In genomic region chr3:119294402-119294888, GRCh38 we compare ENCODE assay signal across 8 cellular contexts. TPM values are rescaled to one million over a fixed set of nuclear protein-coding genes. Genes with fewer than 3 reads are reported as not detected.
DNase-seq lines count a peak whose midpoint lies in the region; ATAC-seq and TF ChIP-seq lines count a peak whose summit lies in the region.

No MANE protein-coding gene starts in this region.

- no peaks in the 10 kb centered on the region for H3K9me3 Mint-ChIP-seq in activated CD4-positive, alpha-beta T cell treated with anti-CD3 and anti-CD28 coated beads, Interleukin-2, amount 10 ng/mL, durations not matched to agents 7 days and 5 days
- H3K9me3 Mint-ChIP-seq in effector memory CD8-positive, alpha-beta T cell = no peaks in the 10 kb centered on the region
- no peaks in the 10 kb centered on the region for H3K9me3 Mint-ChIP-seq in stimulated activated naive B cell treated with anti-CD40 and anti-IgM and Interleukin-4, amounts not matched to agents 10 μg/mL and 1 μg/mL and 100 μg/mL, for 72 hours

- H4K20me1 ChIP-seq in Karpas-422 (ENCODE audit: insufficient read depth, low read depth, low read length) = no peaks in the 10 kb centered on the region

- peak overlapping the region; percentile 96 for H3K4me2 ChIP-seq in Karpas-422 (ENCODE audit: low read depth, low read length, poor library complexity, severe bottlenecking)

- H3K4me1 ChIP-seq in Karpas-422 (ENCODE audit: low read length) (peaks cover 25% of the 10 kb centered on the region), muscle layer of colon (ENCODE audit: insufficient read depth, low read length) (peaks cover 21% of the 10 kb centered on the region)

- no peak for TF ChIP-seq CTCF in GM10266 (IDR thresholded peaks at IDR 0.05; ENCODE audit: control insufficient read depth, insufficient read depth, low read depth, missing control alignments)

- peak overlapping the region; percentile 86 for H3K27ac Mint-ChIP-seq in activated CD4-positive, alpha-beta T cell treated with anti-CD3 and anti-CD28 coated beads, Interleukin-2, amount 10 ng/mL, durations not matched to agents 7 days and 5 days
- peak overlapping the region; percentile 93 to 98 for H3K27ac Mint-ChIP-seq in effector memory CD8-positive, alpha-beta T cell
- H3K27ac Mint-ChIP-seq in stimulated activated naive B cell treated with anti-CD40 and anti-IgM and Interleukin-4, amounts not matched to agents 10 μg/mL and 1 μg/mL and 100 μg/mL, for 72 hours = peak overlapping the region; percentile 96

- DNase-seq in GM10266 (ENCODE audit: extremely low spot score) = peak; percentile 74
- DNase-seq in Karpas-422 = peak; percentile 70
- DNase-seq in activated CD4-positive, alpha-beta T cell treated with anti-CD3 and anti-CD28 coated beads, Interleukin-2, amount 10 ng/mL, durations not matched to agents 7 days and 5 days = peak; percentile 53
- DNase-seq in effector memory CD8-positive, alpha-beta T cell = peak; percentile 72 to 74 (median 73)
- DNase-seq in stimulated activated naive B cell treated with anti-CD40 and anti-IgM and Interleukin-4, amounts not matched to agents 10 μg/mL and 1 μg/mL and 100 μg/mL, for 72 hours = peak; percentile 81
- no peak for DNase-seq in NCI-H1930 (lab: John Stamatoyannopoulos, UW)

- H2AFZ ChIP-seq in Karpas-422 (ENCODE audit: low read length) = peak overlapping the region; percentile 95; the same call in 1 of the 2 replicates

- H3K9me3 ChIP-seq in Karpas-422 (ENCODE audit: low read length) (no peaks in the 10 kb centered on the region), muscle layer of colon (ENCODE audit: low read length) (no peaks in the 10 kb centered on the region)

- H3K27me3 ChIP-seq in Karpas-422 (ENCODE audit: low read length) (no peaks in the 10 kb centered on the region), muscle layer of colon (ENCODE audit: control insufficient read depth in 1 of 2, insufficient read depth in 2 of 2, low read length in 2 of 2) (no peaks in the 10 kb centered on the region)

- peak; percentile 58 for ATAC-seq in GM21786 (IDR thresholded peaks at IDR 0.05; ENCODE audit: unreplicated experiment)
- ATAC-seq in effector memory CD8-positive, alpha-beta T cell (replicated peaks) = peak; percentile 61
- ATAC-seq in stimulated activated naive B cell treated with anti-CD40 and anti-IgM and Interleukin-4, amounts not matched to agents 10 μg/mL and 1 μg/mL and 100 μg/mL, for 72 hours (replicated peaks) = peak; percentile 88 to 89

- H3K9me2 ChIP-seq in Karpas-422 (replicated peaks; ENCODE audit: insufficient read depth, low read length) = no peaks in the 10 kb centered on the region

- H3K4me3 ChIP-seq in Karpas-422 (ENCODE audit: low read length) (peak overlapping the region; percentile 73), muscle layer of colon (ENCODE audit: low read depth in 1 of 2, low read length in 2 of 2) (peak overlapping the region; percentile 84 to 92)

- H3K36me3 Mint-ChIP-seq in activated CD4-positive, alpha-beta T cell treated with anti-CD3 and anti-CD28 coated beads, Interleukin-2, amount 10 ng/mL, durations not matched to agents 7 days and 5 days (ENCODE audit: low read depth) = no peaks in the 10 kb centered on the region
- H3K36me3 Mint-ChIP-seq in effector memory CD8-positive, alpha-beta T cell (ENCODE audit: insufficient read depth) = peaks cover 24% of the 10 kb centered on the region
- H3K36me3 Mint-ChIP-seq in stimulated activated naive B cell treated with anti-CD40 and anti-IgM and Interleukin-4, amounts not matched to agents 10 μg/mL and 1 μg/mL and 100 μg/mL, for 72 hours = peaks cover 2 to 14% of the 10 kb centered on the region in 2 donors

- CTCF ChIA-PET in activated CD4-positive, alpha-beta T cell treated with anti-CD3 and anti-CD28 coated beads, Interleukin-2, amount 10 ng/mL, durations not matched to agents 7 days and 5 days (lab: Charles Lee) = interaction anchor here (0.7 to 1.7 kb wide), 6 partner anchors 9 to 53 kb away, joined by 3 to 6 read pairs (median 4); no protein-coding TSS in a partner anchor

- H3K4me1 Mint-ChIP-seq in activated CD4-positive, alpha-beta T cell treated with anti-CD3 and anti-CD28 coated beads, Interleukin-2, amount 10 ng/mL, durations not matched to agents 7 days and 5 days = peaks cover 50% of the 10 kb centered on the region
- peaks cover 49 to 51% of the 10 kb centered on the region in 2 donors for H3K4me1 Mint-ChIP-seq in effector memory CD8-positive, alpha-beta T cell (ENCODE audit: low read depth in 2 of 2)
- peaks cover 33 to 44% of the 10 kb centered on the region in 2 donors for H3K4me1 Mint-ChIP-seq in stimulated activated naive B cell treated with anti-CD40 and anti-IgM and Interleukin-4, amounts not matched to agents 10 μg/mL and 1 μg/mL and 100 μg/mL, for 72 hours

- H3K27ac ChIP-seq in Karpas-422 (ENCODE audit: low read length) = no peak overlapping the region
- peak overlapping the region; percentile 81 for H3K27ac ChIP-seq in muscle layer of colon (ENCODE audit: low read depth, low read length)

- no peaks in the 10 kb centered on the region for H3K36me3 ChIP-seq in Karpas-422 (ENCODE audit: insufficient read depth, low read length)
- no peaks in the 10 kb centered on the region for H3K36me3 ChIP-seq in muscle layer of colon (ENCODE audit: insufficient read depth, low read length)

- peak overlapping the region; percentile 78 for H3K4me3 Mint-ChIP-seq in activated CD4-positive, alpha-beta T cell treated with anti-CD3 and anti-CD28 coated beads, Interleukin-2, amount 10 ng/mL, durations not matched to agents 7 days and 5 days
- H3K4me3 Mint-ChIP-seq in effector memory CD8-positive, alpha-beta T cell = peak overlapping the region; percentile 90
- H3K4me3 Mint-ChIP-seq in stimulated activated naive B cell treated with anti-CD40 and anti-IgM and Interleukin-4, amounts not matched to agents 10 μg/mL and 1 μg/mL and 100 μg/mL, for 72 hours = peak overlapping the region; percentile 90 to 94

- no peaks in the 10 kb centered on the region for H3K79me2 ChIP-seq in Karpas-422 (ENCODE audit: low read length)

- H3K9ac ChIP-seq in Karpas-422 (ENCODE audit: low read length) (peak overlapping the region; percentile 68), muscle layer of colon (ENCODE audit: low read length) (peak overlapping the region; percentile 67)

- H3K27me3 Mint-ChIP-seq in activated CD4-positive, alpha-beta T cell treated with anti-CD3 and anti-CD28 coated beads, Interleukin-2, amount 10 ng/mL, durations not matched to agents 7 days and 5 days = peaks cover 16% of the 10 kb centered on the region
- H3K27me3 Mint-ChIP-seq in effector memory CD8-positive, alpha-beta T cell = no peaks in the 10 kb centered on the region
- peaks cover 0 to 10% of the 10 kb centered on the region in 2 donors for H3K27me3 Mint-ChIP-seq in stimulated activated naive B cell treated with anti-CD40 and anti-IgM and Interleukin-4, amounts not matched to agents 10 μg/mL and 1 μg/mL and 100 μg/mL, for 72 hours

- POLR2A ChIA-PET in activated CD4-positive, alpha-beta T cell treated with anti-CD3 and anti-CD28 coated beads, Interleukin-2, amount 10 ng/mL, durations not matched to agents 7 days and 5 days (lab: Charles Lee) = no interaction called here

RNA-seq across cellular contexts. Expression of gene ARHGAP31, which starts 0.3 kb away (rescaled TPM):
- total RNA-seq in Karpas-422 (2014; rRNA removed; shearing (Covaris generic); ENCODE audit: low replicate concordance) = 1.2 TPM in 1 of 2 replicates, not detected in the other
- total RNA-seq in activated CD4-positive, alpha-beta T cell treated with anti-CD3 and anti-CD28 coated beads, Interleukin-2, amount 10 ng/mL, durations not matched to agents 7 days and 5 days = 1 to 10 TPM; 2.0 to 2.4 TPM

RNA-seq across cellular contexts. Expression of gene B4GALT4, which starts 53.8 kb away (rescaled TPM):
- total RNA-seq in Karpas-422 (2014; rRNA removed; shearing (Covaris generic); ENCODE audit: low replicate concordance) = 9.8 and 11.7 TPM in 2 replicates
- total RNA-seq in activated CD4-positive, alpha-beta T cell treated with anti-CD3 and anti-CD28 coated beads, Interleukin-2, amount 10 ng/mL, durations not matched to agents 7 days and 5 days = 10 to 100 TPM; 16.1 to 16.5 TPM

Comparison
In these comparisons a context has a peak if more than half of its experiments do, and no peak if none do; other contexts are left out.
1. DNase-seq: peak in GM10266 (single experiment), Karpas-422 (single experiment), activated CD4-positive, alpha-beta T cell treated with anti-CD3 and anti-CD28 coated beads, Interleukin-2, amount 10 ng/mL, durations not matched to agents 7 days and 5 days (single experiment), effector memory CD8-positive, alpha-beta T cell (3 of 3) and stimulated activated naive B cell treated with anti-CD40 and anti-IgM and Interleukin-4, amounts not matched to agents 10 μg/mL and 1 μg/mL and 100 μg/mL, for 72 hours (single experiment); none in NCI-H1930 (0 of 2).
2. Peak in every context shown above with its lines, with median percentiles within 50 percentile points of each other: ATAC-seq, H3K27ac Mint-ChIP-seq and H3K4me3 Mint-ChIP-seq.